In genomic region chr4:107997001-107997788, GRCh38 we compare ENCODE assay signal across 11 cellular contexts. TPM values are rescaled to one million over a fixed set of nuclear protein-coding genes. Genes with fewer than 3 reads are reported as not detected.
A peak's percentile ranks its signal among the peaks of the same experiment; 100 is the strongest.
DNase-seq lines count a peak whose midpoint lies in the region; ATAC-seq and TF ChIP-seq lines count a peak whose summit lies in the region.
"Had no signal": no experiment of that assay in that cellular context is flagged by ENCODE, and none has a peak within 500 bp of the region (broad histone marks: within the 10 kb centered on the region; RNA-seq: fewer than 3 reads in every experiment).

No MANE protein-coding gene starts in this region.

- no peaks in the 10 kb centered on the region for H3K9me3 Mint-ChIP-seq in CD4-positive, alpha-beta T cell
- H3K9me3 Mint-ChIP-seq: CD8-positive, alpha-beta T cell had no signal

- H3K27ac ChIP-seq in PC-3 (ENCODE audit: low read length), result no peak overlapping the region
- peak overlapping the region; percentile 82 for H3K27ac ChIP-seq in osteoblast (ENCODE audit: low read depth, low read length)
- no peak overlapping the region for H3K27ac ChIP-seq in CD4-positive, alpha-beta T cell (ENCODE audit: low read depth, low read length)

- POLR2A ChIA-PET in BJ (lab: Charles Lee) (no interaction called here), PC-3 (lab: Charles Lee; ENCODE audit: unreplicated experiment) (no interaction called here)
- POLR2A ChIA-PET in CD4-positive, alpha-beta T cell (lab: Charles Lee), result no interaction called here

- H3K9me3 ChIP-seq in PC-3 (ENCODE audit: low read length) (no peaks in the 10 kb centered on the region), osteoblast (ENCODE audit: low read depth, low read length) (no peaks in the 10 kb centered on the region)
- H3K9me3 ChIP-seq in CD4-positive, alpha-beta T cell (ENCODE audit: control insufficient read depth, low read length), result no peaks in the 10 kb centered on the region

- peaks cover 51% of the 10 kb centered on the region for H3K79me2 ChIP-seq in PC-3 (ENCODE audit: low read length)
- peaks cover 50% of the 10 kb centered on the region for H3K79me2 ChIP-seq in osteoblast (ENCODE audit: insufficient read depth, low read length)

- H3F3A ChIP-seq in PC-3 (ENCODE audit: low read length, unreplicated experiment), result no peaks in the 10 kb centered on the region

- H3K4me3 Mint-ChIP-seq in CD4-positive, alpha-beta T cell, result no peak overlapping the region
- H3K4me3 Mint-ChIP-seq: activated CD4-positive, alpha-beta T cell treated with anti-CD3 and anti-CD28 coated beads for 36 hours; CD8-positive, alpha-beta T cell had no signal

- H3K27me3 ChIP-seq in BJ (ENCODE audit: control insufficient read depth, insufficient read depth, low read length) (no peaks in the 10 kb centered on the region), PC-3 (ENCODE audit: low read length) (no peaks in the 10 kb centered on the region), osteoblast (ENCODE audit: insufficient read depth, low read length) (no peaks in the 10 kb centered on the region)
- no peaks in the 10 kb centered on the region for H3K27me3 ChIP-seq in CD4-positive, alpha-beta T cell (ENCODE audit: control insufficient read depth, insufficient read depth, low read length)

- no peaks in the 10 kb centered on the region for H3K9me2 ChIP-seq in PC-3 (replicated peaks; ENCODE audit: low read length)

- H3K4me3 ChIP-seq in BJ (ENCODE audit: low read depth, low read length) (no peak overlapping the region), PC-3 (ENCODE audit: low read length) (no peak overlapping the region), fibroblast of mammary gland (ENCODE audit: control insufficient read depth, low read depth, low read length) (no peak overlapping the region), osteoblast (ENCODE audit: insufficient read depth, low read length) (no peak overlapping the region)

- no peak overlapping the region for H2AFZ ChIP-seq in PC-3 (ENCODE audit: low read length)
- H2AFZ ChIP-seq in osteoblast (ENCODE audit: low read length), result peak overlapping the region; percentile 31

- H3K9ac ChIP-seq in PC-3 (ENCODE audit: low read length), result no peak overlapping the region

- ATAC-seq in PC-3 (peak; percentile 51), GM21515 (IDR thresholded peaks at IDR 0.05; ENCODE audit: unreplicated experiment) (no peak), GM18909 (IDR thresholded peaks at IDR 0.05; ENCODE audit: poor library complexity, unreplicated experiment) (no peak)
- no peak for ATAC-seq in CD4-positive, alpha-beta T cell (ENCODE audit: poor library complexity)
- ATAC-seq: activated CD4-positive, alpha-beta T cell treated with anti-CD3 and anti-CD28 coated beads for 36 hours; CD8-positive, alpha-beta T cell had no signal

- BruUV-seq in PC-3 (replicated peaks; lab: Mats Ljungman, UMichigan), result no TSS peak

- H3K36me3 ChIP-seq in BJ (ENCODE audit: control insufficient read depth, insufficient read depth, low read length), result no peaks in the 10 kb centered on the region
- H3K36me3 ChIP-seq in PC-3 (ENCODE audit: low read depth, low read length), result peaks cover 8% of the 10 kb centered on the region; the same call in 1 of the 2 replicates
- no peaks in the 10 kb centered on the region for H3K36me3 ChIP-seq in osteoblast (ENCODE audit: insufficient read depth, low read length)

- H3K4me1 Mint-ChIP-seq in CD4-positive, alpha-beta T cell (ENCODE audit: low read depth), result peaks cover 79% of the 10 kb centered on the region

- H3K4me2 ChIP-seq in PC-3 (ENCODE audit: low read length), result no peak overlapping the region
- H3K4me2 ChIP-seq in osteoblast (ENCODE audit: insufficient read depth, low read length), result peak overlapping the region; percentile 43

- peaks cover 39% of the 10 kb centered on the region for H3K36me3 Mint-ChIP-seq in CD4-positive, alpha-beta T cell (ENCODE audit: low read depth)

- TF ChIP-seq CTCF in BJ (IDR thresholded peaks at IDR 0.05; ENCODE audit: insufficient read depth, low read depth, low read length) (no peak), PC-3 (conservative IDR thresholded peaks at IDR 0.05; ENCODE audit: low read depth, low read length) (no peak), fibroblast of mammary gland (conservative IDR thresholded peaks at IDR 0.05; ENCODE audit: control insufficient read depth, insufficient read depth, low read depth, low read length) (no peak), osteoblast (IDR thresholded peaks at IDR 0.05; ENCODE audit: extremely low read depth, low read depth, low read length) (no peak)
- no peak for TF ChIP-seq CTCF in CD4-positive, alpha-beta T cell (IDR thresholded peaks at IDR 0.05)

- H3K27me3 Mint-ChIP-seq in CD4-positive, alpha-beta T cell, result no peaks in the 10 kb centered on the region
- H3K27me3 Mint-ChIP-seq: activated CD4-positive, alpha-beta T cell treated with anti-CD3 and anti-CD28 coated beads for 36 hours; brain had no signal

- DNase-seq in BJ (ENCODE audit: low read depth) (peak; percentile 85), PC-3 (peak; percentile 28), fibroblast of mammary gland (ENCODE audit: low read depth) (peak; percentile 65), osteoblast (ENCODE audit: insufficient read length, low spot score, missing footprints) (peak; percentile 73), cerebellum (ENCODE audit: low spot score) (no peak)
- no peak for DNase-seq in CD4-positive, alpha-beta T cell
- DNase-seq: activated CD4-positive, alpha-beta T cell treated with anti-CD3 and anti-CD28 coated beads for 36 hours; CD8-positive, alpha-beta T cell had no signal

- intact Hi-C loops in PC-3 (cut with micrococcal nuclease), result no loop called here
- intact Hi-C loops in CD4-positive, alpha-beta T cell (cut with DNase I, micrococcal nuclease), result no loop called here

- H4K20me1 ChIP-seq in PC-3 (ENCODE audit: low read length) (peaks cover 6% of the 10 kb centered on the region; the same call in 1 of the 2 replicates), osteoblast (ENCODE audit: insufficient read depth, low read length) (no peaks in the 10 kb centered on the region)

- CTCF ChIA-PET in BJ (lab: Yijun Ruan, JAX), result interaction anchor here (1.0 kb wide), 2 partner anchors 9 to 22 kb away, joined by 3 to 4 read pairs; no protein-coding TSS in a partner anchor
- CTCF ChIA-PET in PC-3 (lab: Charles Lee), result no interaction called here
- CTCF ChIA-PET in CD4-positive, alpha-beta T cell (lab: Charles Lee), result no interaction called here

- peaks cover 2% of the 10 kb centered on the region; the same call in 1 of the 2 replicates for H3K4me1 ChIP-seq in PC-3 (ENCODE audit: insufficient read depth, low read length)
- H3K4me1 ChIP-seq in osteoblast (ENCODE audit: insufficient read depth, low read length), result peaks cover 23% of the 10 kb centered on the region

- no peak overlapping the region for H3K27ac Mint-ChIP-seq in CD4-positive, alpha-beta T cell
- H3K27ac Mint-ChIP-seq: activated CD4-positive, alpha-beta T cell treated with anti-CD3 and anti-CD28 coated beads for 36 hours; CD8-positive, alpha-beta T cell had no signal

RNA-seq across cellular contexts. Expression of gene HADH, which starts 7.5 kb away (rescaled TPM):
- 22.6 and 25.9 TPM in 2 replicates for polyA plus RNA-seq in BJ (2011; rRNA removed)
- 12.0 and 12.5 TPM in 2 replicates for polyA minus RNA-seq in BJ (2011; rRNA and poly(A)+ RNA removed)
- total RNA-seq in PC-3 (2014; rRNA removed) (10.8 and 17.5 TPM in 2 replicates), osteoblast (9.0 and 10.3 TPM in 2 replicates), cerebellum (17.5 TPM)
- 10 to 100 TPM; 16.1 to 16.3 TPM for total RNA-seq in CD4-positive, alpha-beta T cell

Comparison
In these comparisons a context has a peak if more than half of its experiments do, and no peak if none do; other contexts are left out.
1. DNase-seq: peak in BJ (single experiment), PC-3 (single experiment), fibroblast of mammary gland (single experiment) and osteoblast (single experiment); none in CD4-positive, alpha-beta T cell (0 of 10) and cerebellum (single experiment).